In genomic region chr9:98971915-98972223, GRCh38 we compare ENCODE assay signal across 23 cellular contexts. TPM values are rescaled to one million over a fixed set of nuclear protein-coding genes. Genes with fewer than 3 reads are reported as not detected.
DNase-seq lines count a peak whose midpoint lies in the region; ATAC-seq and TF ChIP-seq lines count a peak whose summit lies in the region.
"Had no signal": no experiment of that assay in that cellular context is flagged by ENCODE, and none has a peak within 500 bp of the region (broad histone marks: within the 10 kb centered on the region; RNA-seq: fewer than 3 reads in every experiment).

No MANE protein-coding gene starts in this region.

- TF ChIP-seq EP300 in esophagus muscularis mucosa (IDR thresholded peaks at IDR 0.05) (no peak), tibial nerve (IDR thresholded peaks at IDR 0.05) (no peak)

- H3K9me3 ChIP-seq in heart left ventricle (peaks cover 0 to 5% (median 0%) of the 10 kb centered on the region in 12 donors), esophagus muscularis mucosa (no peaks in the 10 kb centered on the region), tibial nerve (no peaks in the 10 kb centered on the region), spleen (no peaks in the 10 kb centered on the region)
- H3K9me3 ChIP-seq: A549, colonic mucosa, pancreas, SJSA1, uterus had no signal

- peaks cover 12% of the 10 kb centered on the region for H3K27me3 Mint-ChIP-seq in neural crest cell (ENCODE audit: low read depth)

- TF ChIP-seq POLR2A in heart left ventricle (IDR thresholded peaks at IDR 0.05) (no peak), esophagus muscularis mucosa (IDR thresholded peaks at IDR 0.05; ENCODE audit: low read depth) (no peak), tibial nerve (IDR thresholded peaks at IDR 0.05) (no peak), spleen (IDR thresholded peaks at IDR 0.05) (no peak)

- intact Hi-C loops in heart left ventricle (cut with DNase I): loop anchor here in 7 of 10 donors (5.0 to 10.0 kb wide), 5 partner anchors 65 to 110 kb away; no protein-coding TSS in a partner anchor
- intact Hi-C loops in left cardiac atrium (cut with DNase I): no loop called here
- intact Hi-C loops in esophagus muscularis mucosa (cut with DNase I): no loop called here
- intact Hi-C loops in spleen (cut with DNase I; ENCODE audit: low total_unique reads): no loop called here

- no peak for TF ChIP-seq CTCF in heart left ventricle (IDR thresholded peaks at IDR 0.05)
- TF ChIP-seq CTCF in esophagus muscularis mucosa (IDR thresholded peaks at IDR 0.05): no peak
- no peak for TF ChIP-seq CTCF in neural crest cell (conservative IDR thresholded peaks at IDR 0.05)
- no peak for TF ChIP-seq CTCF in tibial nerve (IDR thresholded peaks at IDR 0.05)
- no peak for TF ChIP-seq CTCF in spleen (IDR thresholded peaks at IDR 0.05 in 8 of 11, conservative IDR thresholded peaks at IDR 0.05 in 3 of 11)

- peaks cover 50% of the 10 kb centered on the region for H3K4me1 Mint-ChIP-seq in neural crest cell

- H3K4me3 ChIP-seq in heart left ventricle (no peak overlapping the region), esophagus muscularis mucosa (no peak overlapping the region), tibial nerve (no peak overlapping the region), spleen (no peak overlapping the region)
- H3K4me3 ChIP-seq: A549, colonic mucosa, pancreas, SJSA1, uterus had no signal

- no peaks in the 10 kb centered on the region for H3K36me3 Mint-ChIP-seq in neural crest cell (ENCODE audit: low read depth)
- H3K36me3 Mint-ChIP-seq: memory B cell; natural killer cell treated with Interleukin-12 subunit alpha and Interleukin-12 subunit beta and Interleukin-15 and Interleukin-18, amount 100 ng/mL, for 72 hours had no signal

- H3K4me1 ChIP-seq in heart left ventricle: peaks cover 6 to 96% (median 60%) of the 10 kb centered on the region in 12 donors
- peaks cover 54 to 100% (median 98%) of the 10 kb centered on the region in 4 donors for H3K4me1 ChIP-seq in esophagus muscularis mucosa
- peaks cover 0 to 81% (median 36%) of the 10 kb centered on the region in 4 donors for H3K4me1 ChIP-seq in tibial nerve
- H3K4me1 ChIP-seq in spleen: peaks cover 0 to 13% (median 11%) of the 10 kb centered on the region in 6 donors

- H3K27me3 ChIP-seq in heart left ventricle (peaks cover 0 to 9% (median 0%) of the 10 kb centered on the region in 9 donors), esophagus muscularis mucosa (no peaks in the 10 kb centered on the region), tibial nerve (no peaks in the 10 kb centered on the region), spleen (replicated peaks in 1 of 7) (peaks cover 0 to 44% (median 7%) of the 10 kb centered on the region in 7 donors)
- H3K27me3 ChIP-seq: colonic mucosa, pancreas, uterus had no signal

- no peaks in the 10 kb centered on the region for H3K9me3 Mint-ChIP-seq in neural crest cell
- H3K9me3 Mint-ChIP-seq: activated CD4-positive, alpha-beta T cell treated with anti-CD3 and anti-CD28 coated beads, Interleukin-2, amount 10 ng/mL, durations not matched to agents 24 days and 14 days; activated T-cell treated with anti-CD3 and anti-CD28 coated beads, Interleukin-2, amount 50 U/mL, for 4 hours; memory B cell; natural killer cell treated with Interleukin-12 subunit alpha and Interleukin-12 subunit beta and Interleukin-15 and Interleukin-18, amount 100 ng/mL, for 72 hours had no signal

- DNase-seq in heart left ventricle (no peak), left cardiac atrium (no peak), esophagus muscularis mucosa (ENCODE audit: extremely low spot score) (no peak), neural crest cell (ENCODE audit: low read depth, low spot score) (no peak), tibial nerve (ENCODE audit: low spot score in 2 of 2) (no peak), spleen (no peak), inferior parietal cortex (ENCODE audit: extremely low spot score) (no peak), hepatic stellate cell (ENCODE audit: low spot score) (no peak)
- DNase-seq: activated CD4-positive, alpha-beta T cell treated with anti-CD3 and anti-CD28 coated beads, Interleukin-2, amount 10 ng/mL, durations not matched to agents 24 days and 14 days; activated T-cell treated with anti-CD3 and anti-CD28 coated beads, Interleukin-2, amount 50 U/mL, for 4 hours; colonic mucosa; GDM1; Karpas-422; kidney glomerular epithelial cell; NCI-H1694; NCI-H510A; NK-92 treated with Interleukin-12 subunit alpha and Interleukin-12 subunit beta, amount 100 ng/mL, for 24 hours; pancreas had no signal

- 83 to 92% (median 86%) methylated on average over 4 to 6 of the region's 6 CpGs for WGBS in heart left ventricle, 4 donors
- WGBS in esophagus muscularis mucosa: 91% methylated on average over 6 of the region's 6 CpGs
- WGBS in tibial nerve, 2 donors: 68 to 86% methylated on average over 6 of the region's 6 CpGs
- 92 to 98% (median 94%) methylated on average over 5 to 6 of the region's 6 CpGs for WGBS in spleen, 5 donors

- peak overlapping the region; percentile 99 for H3K27ac Mint-ChIP-seq in neural crest cell (ENCODE audit: unreplicated experiment)
- H3K27ac Mint-ChIP-seq: activated CD4-positive, alpha-beta T cell treated with anti-CD3 and anti-CD28 coated beads, Interleukin-2, amount 10 ng/mL, durations not matched to agents 24 days and 14 days; memory B cell; natural killer cell treated with Interleukin-12 subunit alpha and Interleukin-12 subunit beta and Interleukin-15 and Interleukin-18, amount 100 ng/mL, for 72 hours had no signal

- H3K36me3 ChIP-seq in heart left ventricle (peaks cover 0 to 6% (median 0%) of the 10 kb centered on the region in 9 donors), esophagus muscularis mucosa (no peaks in the 10 kb centered on the region), tibial nerve (no peaks in the 10 kb centered on the region), spleen (no peaks in the 10 kb centered on the region)
- H3K36me3 ChIP-seq: colonic mucosa, pancreas, SJSA1, uterus had no signal

- no peak overlapping the region for H3K4me3 Mint-ChIP-seq in neural crest cell
- H3K4me3 Mint-ChIP-seq: activated CD4-positive, alpha-beta T cell treated with anti-CD3 and anti-CD28 coated beads, Interleukin-2, amount 10 ng/mL, durations not matched to agents 24 days and 14 days; activated T-cell treated with anti-CD3 and anti-CD28 coated beads, Interleukin-2, amount 50 U/mL, for 4 hours; memory B cell; natural killer cell treated with Interleukin-12 subunit alpha and Interleukin-12 subunit beta and Interleukin-15 and Interleukin-18, amount 100 ng/mL, for 72 hours had no signal

- ATAC-seq in heart left ventricle (no peak), left cardiac atrium (no peak)
- ATAC-seq: A549; activated T-cell treated with anti-CD3 and anti-CD28 coated beads, Interleukin-2, amount 50 U/mL, for 4 hours; natural killer cell treated with Interleukin-12 subunit alpha and Interleukin-12 subunit beta and Interleukin-15 and Interleukin-18, amount 100 ng/mL, for 72 hours had no signal

- H3K27ac ChIP-seq in heart left ventricle (peak overlapping the region; percentile 26 to 91 (median 78)), esophagus muscularis mucosa (replicated peaks in 1 of 4) (peak overlapping the region; percentile 84 to 89 (median 87)), tibial nerve (peak overlapping the region; percentile 79 to 93 (median 88)), spleen (no peak overlapping the region)
- H3K27ac ChIP-seq: A549, colonic mucosa, pancreas, SJSA1 had no signal

RNA-seq across cellular contexts. Expression of gene COL15A1, which starts 28.2 kb away (rescaled TPM):
- total RNA-seq in heart left ventricle: 10 to 100 TPM; 24.1 to 81.0 (median 46.7) TPM
- polyA plus RNA-seq in heart left ventricle: 10 to 100 TPM; 12.4 to 30.8 TPM
- 10 to 100 TPM; 73.3 to 75.0 TPM for total RNA-seq in left cardiac atrium
- total RNA-seq in esophagus muscularis mucosa: 100 to 1,000 TPM; 134 to 256 (median 145) TPM
- 0.18 and 0.33 TPM in 2 replicates for total RNA-seq in neural crest cell
- total RNA-seq in tibial nerve: 10 to 100 TPM; 25.8 to 55.3 (median 36.0) TPM
- total RNA-seq in spleen: 1 to 10 TPM in 6 of 7 donors, under 1 TPM in 1; 0.94 to 9.3 (median 3.2) TPM
- polyA plus RNA-seq in spleen: 1 to 10 TPM in 2 of 3 donors, under 1 TPM in 1; 0.33 to 1.2 (median 1.1) TPM

Comparison
In these comparisons a context has a peak if more than half of its experiments do, and no peak if none do; other contexts are left out.
1. intact Hi-C loops: an anchor here in heart left ventricle (5.0 to 10.0 kb wide); none called in left cardiac atrium, esophagus muscularis mucosa and spleen.
2. H3K27ac ChIP-seq: peak in heart left ventricle (12 of 12), esophagus muscularis mucosa (4 of 4) and tibial nerve (4 of 4); none in spleen (0 of 8).